In the genomic region with DNA sequence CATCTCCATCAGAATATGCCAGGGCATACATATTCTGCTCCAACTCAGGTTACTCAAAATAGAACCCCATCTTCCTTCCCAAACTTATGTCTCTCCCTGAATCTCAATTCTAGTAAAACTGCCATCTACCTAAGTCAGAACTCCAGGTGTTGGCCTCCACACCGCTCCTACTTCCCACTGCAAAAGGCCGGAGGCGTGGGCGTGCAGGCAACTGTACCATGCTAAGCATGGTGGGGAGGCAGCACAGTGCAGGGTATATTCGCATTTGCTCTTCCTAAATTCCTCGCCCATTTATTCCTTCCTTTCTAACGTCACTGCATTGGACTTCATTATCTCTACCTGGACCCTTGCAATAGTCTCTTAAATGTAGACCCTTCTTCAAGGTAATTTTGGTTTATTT, we compare ENCODE assay signal across 1 cellular context.
TF ChIP-seq lines count a peak whose summit lies in the region.

No MANE protein-coding gene starts in this region.

TF ChIP-seq in HEK293T, 16 proteins besides CTCF, POLR2A, EP300 and RAD21 (continued from another document):
- TF ChIP-seq, protein P1, sequence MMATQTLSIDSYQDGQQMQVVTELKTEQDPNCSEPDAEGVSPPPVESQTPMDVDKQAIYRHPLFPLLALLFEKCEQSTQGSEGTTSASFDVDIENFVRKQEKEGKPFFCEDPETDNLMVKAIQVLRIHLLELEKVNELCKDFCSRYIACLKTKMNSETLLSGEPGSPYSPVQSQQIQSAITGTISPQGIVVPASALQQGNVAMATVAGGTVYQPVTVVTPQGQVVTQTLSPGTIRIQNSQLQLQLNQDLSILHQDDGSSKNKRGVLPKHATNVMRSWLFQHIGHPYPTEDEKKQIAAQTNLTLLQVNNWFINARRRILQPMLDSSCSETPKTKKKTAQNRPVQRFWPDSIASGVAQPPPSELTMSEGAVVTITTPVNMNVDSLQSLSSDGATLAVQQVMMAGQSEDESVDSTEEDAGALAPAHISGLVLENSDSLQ (IDR thresholded peaks at IDR 0.05): no peak
- no peak for TF ChIP-seq SP1 (IDR thresholded peaks at IDR 0.05)
- TF ChIP-seq SUZ12 (IDR thresholded peaks at IDR 0.05): no peak
